13 cellular contexts compared by ENCODE assay signal in the genomic region with DNA sequence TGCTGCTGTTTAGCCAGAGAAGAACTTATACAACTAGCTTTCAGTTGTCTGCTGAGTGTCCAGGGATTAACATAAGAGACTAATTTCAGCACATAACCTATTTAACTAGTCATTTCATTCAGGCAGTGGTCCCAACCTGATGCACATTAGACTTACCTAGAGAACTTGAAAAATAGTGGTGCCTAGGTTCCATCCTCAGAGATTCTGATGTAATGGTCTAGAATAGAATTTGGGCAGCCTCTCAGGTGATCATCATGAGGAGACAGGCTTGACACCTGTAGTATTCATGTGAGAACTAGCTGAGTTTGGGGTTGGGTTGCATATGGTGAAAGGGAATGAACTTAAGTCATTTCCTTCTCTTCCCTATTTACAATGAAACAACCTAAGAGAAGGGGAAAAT. TPM values are rescaled to one million over a fixed set of nuclear protein-coding genes. Genes with fewer than 3 reads are reported as not detected.
DNase-seq lines count a peak whose midpoint lies in the region; ATAC-seq, FAIRE-seq and TF ChIP-seq lines count a peak whose summit lies in the region.
"Had no signal": no experiment of that assay in that cellular context is flagged by ENCODE, and none has a peak within 500 bp of the region (broad histone marks: within the 10 kb centered on the region; RNA-seq: fewer than 3 reads in every experiment).

No MANE protein-coding gene starts in this region.

- BruUV-seq in GM12878 (replicated peaks; lab: Mats Ljungman, UMichigan) = no TSS peak

- H3K4me1 ChIP-seq in GM12878 (ENCODE audit: control insufficient read depth, insufficient read depth, low read length) = peaks cover 12% of the 10 kb centered on the region; the same call in 1 of the 2 replicates

- H3K27me3 ChIP-seq in GM12878 (replicated peaks in 1 of 2; ENCODE audit: control insufficient read depth in 2 of 2, insufficient read depth in 2 of 2, low read length in 1 of 2) = no peaks in the 10 kb centered on the region
- H3K27me3 ChIP-seq: adrenal gland had no signal

- peak overlapping the region; percentile 82 for H3K4me2 ChIP-seq in GM12878 (ENCODE audit: control insufficient read depth, insufficient read depth)

- intact Hi-C loops in GM12878 (cut with micrococcal nuclease; ENCODE audit: unreplicated experiment) = loop anchor here (1.0 kb wide), 1 partner anchor 25 kb away; a partner anchor contains a TSS

- SMC1A ChIA-PET in GM12878 (lab: Charles Lee; ENCODE audit: uncharacterized antibody, unreplicated experiment) = interaction anchor here (0.7 to 2.7 kb wide), 5 partner anchors 12 to 114 kb away, joined by 3 to 14 read pairs (median 7); a partner anchor contains a TSS

- TF ChIP-seq RAD21 in GM12878 (IDR thresholded peaks at IDR 0.05; ENCODE audit: insufficient read depth, low read depth, low read length) = no peak

- in situ Hi-C loops in GM12878 (cut with MboI) = no loop called here

- no peak overlapping the region for H3K9ac ChIP-seq in GM12878 (ENCODE audit: control insufficient read depth, insufficient read depth, low read length)

- peaks cover 8% of the 10 kb centered on the region for H3K79me2 ChIP-seq in GM12878 (ENCODE audit: control insufficient read depth, insufficient read depth, low read length)

- H3K4me3 ChIP-seq in GM12878 = peak overlapping the region; percentile 29; the same call in 1 of the 2 replicates
- H3K4me3 ChIP-seq: adrenal gland had no signal

- ATAC-seq in GM18870 (IDR thresholded peaks at IDR 0.05; ENCODE audit: unreplicated experiment) = peak; percentile 33
- peak; percentile 48 for ATAC-seq in GM21447 (IDR thresholded peaks at IDR 0.05; ENCODE audit: unreplicated experiment)
- ATAC-seq in HG03045 (IDR thresholded peaks at IDR 0.05; ENCODE audit: unreplicated experiment) = peak; percentile 26
- ATAC-seq in GM12878 = peak; percentile 69
- ATAC-seq: effector memory CD8-positive, alpha-beta T cell; sciatic nerve had no signal

- peak overlapping the region; percentile 64 for H3K27ac ChIP-seq in GM12878 (ENCODE audit: control insufficient read depth, insufficient read depth)
- H3K27ac ChIP-seq: adrenal gland had no signal

- CTCF ChIA-PET in GM12878 (lab: Yijun Ruan, JAX) = interaction anchor here (1.2 to 1.9 kb wide), 5 partner anchors 10 to 99 kb away, joined by 3 to 11 read pairs (median 5); no protein-coding TSS in a partner anchor

- POLR2A ChIA-PET in GM12878 (lab: Charles Lee) = interaction anchor here (1.1 kb wide), 1 partner anchor 21 kb away, joined by 4 read pairs; no protein-coding TSS in a partner anchor

- no peaks in the 10 kb centered on the region for H4K20me1 ChIP-seq in GM12878 (ENCODE audit: control insufficient read depth, insufficient read depth)

- RAD21 ChIA-PET in GM12878 (lab: Charles Lee; ENCODE audit: unreplicated experiment) = interaction anchor here (1.1 to 1.7 kb wide), 5 partner anchors 12 to 93 kb away, joined by 3 to 7 read pairs (median 5); a partner anchor contains a TSS

- no peak for DNase-seq in GM12878 (ENCODE audit: low read depth, low spot score)
- DNase-seq in NCI-H345 (lab: John Stamatoyannopoulos, UW) = no peak
- no peak for DNase-seq in D721Med (ENCODE audit: insufficient read length, low spot score)
- DNase-seq in hippocampal formation (lab: John Stamatoyannopoulos, UW) = no peak
- no peak for DNase-seq in H54 (ENCODE audit: insufficient read length, low spot score)
- DNase-seq: adrenal gland; DMS79; effector memory CD8-positive, alpha-beta T cell; SHP77 treated with DMSO at 0.1 percent for 48 hours had no signal

- peaks cover 0 to 6% of the 10 kb centered on the region in 2 experiments; a peak in 1 of 4 replicates for H3K36me3 ChIP-seq in GM12878 (ENCODE audit: control insufficient read depth in 2 of 2, insufficient read depth in 2 of 2, low read length in 1 of 2)

- TF ChIP-seq EP300 in GM12878 (IDR thresholded peaks at IDR 0.05; ENCODE audit: borderline replicate concordance in 1 of 2, control insufficient read depth in 1 of 2, low read depth in 2 of 2, low read length in 2 of 2) = no peak

- TF ChIP-seq CTCF in GM12878 (IDR thresholded peaks at IDR 0.05 in 2 of 3, conservative IDR thresholded peaks at IDR 0.05 in 1 of 3; ENCODE audit: control insufficient read depth in 2 of 3, extremely low read depth in 1 of 3, insufficient read depth in 1 of 3, low read depth in 3 of 3, low read length in 3 of 3) = no peak
- no peak for TF ChIP-seq CTCF in D721Med (IDR thresholded peaks at IDR 0.05; ENCODE audit: insufficient read depth, missing control alignments)

- FAIRE-seq in GM12878 (lab: Jason Lieb, UNC) = no peak
- FAIRE-seq in D721Med (lab: Jason Lieb, UNC) = no peak
- no peak for FAIRE-seq in H54 (lab: Jason Lieb, UNC)

- TF ChIP-seq POLR2A in GM12878 (IDR thresholded peaks at IDR 0.05; ENCODE audit: low read depth, low read length) (no peak), H54 (IDR thresholded peaks at IDR 0.05; ENCODE audit: low read depth, low read length) (no peak)

- H3K9me3 ChIP-seq in GM12878 (replicated peaks; ENCODE audit: control insufficient read depth, insufficient read depth, low read length) = peaks cover 4% of the 10 kb centered on the region; the same call in 2 of the 3 replicates

- H2AFZ ChIP-seq in GM12878 (ENCODE audit: control insufficient read depth, low read depth, low read length) = 0 out of 2 replicates have a peak overlapping the region, but pooled peaks have one; percentile 44

TF ChIP-seq in GM12878, 131 proteins besides CTCF, POLR2A, EP300 and RAD21:
- TF ChIP-seq ZNF24 (IDR thresholded peaks at IDR 0.05) = no peak
- 0 out of 2 replicates have a peak, but pooled peaks have one; percentile 23 for TF ChIP-seq NFIC (IDR thresholded peaks at IDR 0.05; ENCODE audit: low read depth, low read length)
TF ChIP-seq in GM12878: peak in this region for 1.

RNA-seq across cellular contexts. Expression of a gene that starts 24.8 kb away (rescaled TPM):
- total RNA-seq in GM12878 (2013; cell fraction: nucleolus; rRNA removed) = 56.0 and 62.4 TPM in 2 replicates
- total RNA-seq in GM12878 (2014; rRNA removed) = 10.6 and 12.0 TPM in 2 replicates
- total RNA-seq in GM12878 (2014; rRNA removed; fragmentation: Illumina TruSeq; extraction: Trizol) = 13.2 and 13.4 TPM in 2 replicates
- total RNA-seq in GM12878 (2021) = 15.6 and 18.8 TPM in 2 replicates
- 4.4 TPM for polyA plus RNA-seq in GM12878 (2011; ENCODE audit: low read depth)
- polyA plus RNA-seq in GM12878 (2011; rRNA removed) = 12.5 and 15.4 TPM in 2 replicates
- 6.3 and 7.4 TPM in 2 replicates for polyA plus RNA-seq in GM12878 (2011; cell fraction: cytosol; rRNA removed)
- polyA plus RNA-seq in GM12878 (2011; cell fraction: nucleus; rRNA removed) = 9.5 and 10.1 TPM in 2 replicates
- 7.1 and 9.0 TPM in 2 replicates for polyA plus RNA-seq in GM12878 (2012)
- polyA plus RNA-seq in GM12878 (2014; fragmentation: Illumina TruSeq; extraction: Trizol) = 12.1 and 15.8 TPM in 2 replicates
- polyA plus RNA-seq in GM12878 (2014; fragmentation: Nextera tagmentation; extraction: Ambion mirVana) = 1 to 10 TPM; 4.8 to 4.9 TPM
- polyA plus RNA-seq in GM12878 (2014; rRNA removed) = 8.9 and 9.4 TPM in 2 replicates
- 10 to 100 TPM; 14.9 to 16.2 TPM for polyA plus RNA-seq in GM12878 (2016; fragmentation: Nextera tagmentation; extraction: Ambion mirVana)
- 18.1 and 43.2 TPM in 2 replicates for polyA minus RNA-seq in GM12878 (2011; rRNA and poly(A)+ RNA removed)
- 6.5 and 9.2 TPM in 2 replicates for polyA minus RNA-seq in GM12878 (2011; cell fraction: cytosol; rRNA and poly(A)+ RNA removed)
- 15.2 and 21.5 TPM in 2 replicates for polyA minus RNA-seq in GM12878 (2011; cell fraction: nucleus; rRNA and poly(A)+ RNA removed)

RNA-seq across cellular contexts. Expression of a gene that starts 25.0 kb away (rescaled TPM):
- total RNA-seq in GM12878 (2013; cell fraction: nucleolus; rRNA removed) = 13.2 and 16.6 TPM in 2 replicates
- 25.8 and 26.6 TPM in 2 replicates for total RNA-seq in GM12878 (2014; rRNA removed)
- total RNA-seq in GM12878 (2014; rRNA removed; fragmentation: Illumina TruSeq; extraction: Trizol) = 23.0 and 26.8 TPM in 2 replicates
- total RNA-seq in GM12878 (2021) = 23.3 and 25.2 TPM in 2 replicates
- polyA plus RNA-seq in GM12878 (2011; ENCODE audit: low read depth) = 11.9 TPM
- 36.8 and 53.4 TPM in 2 replicates for polyA plus RNA-seq in GM12878 (2011; rRNA removed)
- 13.9 and 15.7 TPM in 2 replicates for polyA plus RNA-seq in GM12878 (2011; cell fraction: cytosol; rRNA removed)
- polyA plus RNA-seq in GM12878 (2011; cell fraction: nucleus; rRNA removed) = 13.6 and 17.9 TPM in 2 replicates
- polyA plus RNA-seq in GM12878 (2012) = 16.4 and 21.3 TPM in 2 replicates
- 26.4 and 30.2 TPM in 2 replicates for polyA plus RNA-seq in GM12878 (2014; fragmentation: Illumina TruSeq; extraction: Trizol)
- polyA plus RNA-seq in GM12878 (2014; fragmentation: Nextera tagmentation; extraction: Ambion mirVana) = 10 to 100 TPM; 47.2 to 66.0 TPM
- polyA plus RNA-seq in GM12878 (2014; rRNA removed) = 28.1 and 35.3 TPM in 2 replicates
- polyA plus RNA-seq in GM12878 (2016; fragmentation: Nextera tagmentation; extraction: Ambion mirVana) = 10 to 100 TPM; 52.2 to 52.5 TPM
- 6.0 and 7.9 TPM in 2 replicates for polyA minus RNA-seq in GM12878 (2011; rRNA and poly(A)+ RNA removed)
- polyA minus RNA-seq in GM12878 (2011; cell fraction: cytosol; rRNA and poly(A)+ RNA removed) = 4.1 and 4.5 TPM in 2 replicates
- polyA minus RNA-seq in GM12878 (2011; cell fraction: nucleus; rRNA and poly(A)+ RNA removed) = 9.2 and 11.4 TPM in 2 replicates
